8 cellular contexts compared by ENCODE assay signal in genomic region chr1:223707270-223708000, GRCh38. TPM values are rescaled to one million over a fixed set of nuclear protein-coding genes. Genes with fewer than 3 reads are reported as not detected.
DNase-seq lines count a peak whose midpoint lies in the region; ATAC-seq, FAIRE-seq and TF ChIP-seq lines count a peak whose summit lies in the region.

No MANE protein-coding gene starts in this region.

- intact Hi-C loops in endothelial cell of umbilical vein (cut with micrococcal nuclease) = loop anchor here (1.0 to 10.0 kb wide), 6 partner anchors 69 to 893 kb away; partner anchors contain the start of genes DISP1 and WDR26

- peak; percentile 99 for FAIRE-seq in endothelial cell of umbilical vein (lab: Jason Lieb, UNC)

- H3K9me2 ChIP-seq in GM23338 (ENCODE audit: insufficient read depth) = no peaks in the 10 kb centered on the region

- no peak overlapping the region for H3K27ac Mint-ChIP-seq in GM23338

- no peaks in the 10 kb centered on the region for H3K9me1 ChIP-seq in endothelial cell of umbilical vein (replicated peaks; ENCODE audit: control insufficient read depth, extremely low read depth, insufficient read depth, low read length)

- H4K20me1 ChIP-seq in GM23338 (replicated peaks; ENCODE audit: insufficient read depth) (no peaks in the 10 kb centered on the region), endothelial cell of umbilical vein (replicated peaks; ENCODE audit: control insufficient read depth, extremely low read depth, insufficient read depth, low read length) (no peaks in the 10 kb centered on the region)

- H2AFZ ChIP-seq in GM23338 (0 out of 2 replicates have a peak overlapping the region, but pooled peaks have one; percentile 72), endothelial cell of umbilical vein (ENCODE audit: low read depth, low read length) (peak overlapping the region; percentile 23)

- CTCF ChIA-PET in endothelial cell of umbilical vein (lab: Charles Lee) = interaction anchor here (0.7 to 10.9 kb wide), 11 partner anchors 8 to 626 kb away, joined by 3 to 148 read pairs (median 6); no protein-coding TSS in a partner anchor

- TF ChIP-seq CTCF in GM23338 (conservative IDR thresholded peaks at IDR 0.05; ENCODE audit: low read depth in 2 of 2) (no peak), endothelial cell of umbilical vein (IDR thresholded peaks at IDR 0.05; ENCODE audit: extremely low read depth in 1 of 2, insufficient read depth in 1 of 2, low read depth in 1 of 2, low read length in 2 of 2) (no peak)

- no peak overlapping the region for H3K27ac ChIP-seq in GM23338 (ENCODE audit: low read depth)
- H3K27ac ChIP-seq in endothelial cell of umbilical vein (ENCODE audit: insufficient read depth, low read depth, low read length) = peak overlapping the region; percentile 91

- dilution Hi-C loops in endothelial cell of umbilical vein (cut with MboI; ENCODE audit: extremely low pct_ligation_motif_present, low sequenced_read_pairs) = no loop called here

- no peak for TF ChIP-seq POLR2A in endothelial cell of umbilical vein (IDR thresholded peaks at IDR 0.05; ENCODE audit: low read depth, low read length)

- POLR2A ChIA-PET in endothelial cell of umbilical vein (lab: Charles Lee) = interaction anchor here (1.2 kb wide), 2 partner anchors 14 to 68 kb away, joined by 3 read pairs; no protein-coding TSS in a partner anchor

- H3K9me3 ChIP-seq in endothelial cell of umbilical vein (replicated peaks; ENCODE audit: control insufficient read depth, insufficient read depth, low read length) = no peaks in the 10 kb centered on the region

- H3K36me3 ChIP-seq in GM23338 (ENCODE audit: insufficient read depth) (no peaks in the 10 kb centered on the region), endothelial cell of umbilical vein (ENCODE audit: control insufficient read depth in 2 of 2, extremely low read depth in 1 of 2, insufficient read depth in 2 of 2, low read length in 2 of 2) (no peaks in the 10 kb centered on the region)

- ATAC-seq in GM23338 = peak; percentile 19; the same call in 2 of the 3 replicates

- no peaks in the 10 kb centered on the region; the same call in 2 of the 3 replicates for H3K36me3 Mint-ChIP-seq in GM23338 (ENCODE audit: low read depth)

- H3K4me2 ChIP-seq in GM23338 (no peak overlapping the region), endothelial cell of umbilical vein (ENCODE audit: insufficient read depth, low read length) (peak overlapping the region; percentile 67)

- H3K4me3 ChIP-seq in GM23338 (no peak overlapping the region), endothelial cell of umbilical vein (replicated peaks in 1 of 3; ENCODE audit: insufficient read depth in 1 of 3, low read depth in 1 of 3, low read length in 3 of 3) (peak overlapping the region in 1 of 3 experiments; percentile 23)

- H3K4me3 Mint-ChIP-seq in GM23338 = no peak overlapping the region

- H3K27me3 Mint-ChIP-seq in GM23338 (ENCODE audit: insufficient read depth, low read depth, poor library complexity) = peaks cover 18% of the 10 kb centered on the region

- H3K9me3 Mint-ChIP-seq in GM23338 = no peaks in the 10 kb centered on the region

- no peaks in the 10 kb centered on the region for H3K79me2 ChIP-seq in GM23338 (replicated peaks; ENCODE audit: insufficient read depth)
- peaks cover under 1% of the 10 kb centered on the region for H3K79me2 ChIP-seq in endothelial cell of umbilical vein (ENCODE audit: control insufficient read depth, insufficient read depth, low read length)

- BruUV-seq in endothelial cell of umbilical vein (replicated peaks; lab: Mats Ljungman, UMichigan) = TSS peak; percentile 81

- H3K4me1 ChIP-seq in GM23338 (ENCODE audit: insufficient read depth) (no peaks in the 10 kb centered on the region; the same call in 1 of the 2 replicates), endothelial cell of umbilical vein (ENCODE audit: control insufficient read depth, extremely low read depth, insufficient read depth, low read length) (peaks cover 60% of the 10 kb centered on the region)

- DNase-seq in GM23338 (ENCODE audit: low spot score) (peak; percentile 35), NCI-H526 (lab: John Stamatoyannopoulos, UW) (peak; percentile 0 to 17), endothelial cell of umbilical vein (ENCODE audit: low read depth, low spot score) (peak; percentile 97), occipital lobe (lab: John Stamatoyannopoulos, UW) (peak; percentile 23), midbrain (lab: John Stamatoyannopoulos, UW) (no peak), NCI-H1436 (lab: John Stamatoyannopoulos, UW) (no peak), HuH-7.5 (ENCODE audit: low spot score) (no peak)
- no peak for DNase-seq in activated naive CD4-positive, alpha-beta T cell treated with anti-CD3 and anti-CD28 coated beads, Interleukin-2, amount 50 U/mL, for 16 hours

- peak overlapping the region; percentile 64 for H3K9ac ChIP-seq in endothelial cell of umbilical vein (replicated peaks; ENCODE audit: extremely low read depth, insufficient read depth, low read length)

- H3K4me1 Mint-ChIP-seq in GM23338 = peaks cover 16% of the 10 kb centered on the region

- H3F3A ChIP-seq in GM23338 (replicated peaks; ENCODE audit: low read depth) = no peaks in the 10 kb centered on the region

- H3K27me3 ChIP-seq in GM23338 (ENCODE audit: insufficient read depth) (peaks cover 14% of the 10 kb centered on the region), endothelial cell of umbilical vein (ENCODE audit: control insufficient read depth in 2 of 2, insufficient read depth in 2 of 2, low read length in 2 of 2) (no peaks in the 10 kb centered on the region)

TF ChIP-seq in GM23338, 12 proteins besides CTCF, POLR2A, EP300 and RAD21 (continues in another document):
- TF ChIP-seq STAT1 (IDR thresholded peaks at IDR 0.05; ENCODE audit: unreplicated experiment) = no peak
- no peak for TF ChIP-seq ZNF331 (CRISPR knock-in tag; IDR thresholded peaks at IDR 0.05; ENCODE audit: low read depth)
- no peak for TF ChIP-seq CREB1 (CRISPR knock-in tag; IDR thresholded peaks at IDR 0.05; ENCODE audit: low read depth)

TF ChIP-seq in endothelial cell of umbilical vein, 7 proteins besides CTCF, POLR2A, EP300 and RAD21:
- TF ChIP-seq GATA2 (IDR thresholded peaks at IDR 0.05; ENCODE audit: insufficient read depth, insufficient read length, low read depth, low read length) (peak; percentile 50), FOS (IDR thresholded peaks at IDR 0.05; ENCODE audit: borderline replicate concordance, insufficient read depth, low read length) (peak; percentile 100), POLR2AphosphoS5 (IDR thresholded peaks at IDR 0.05; ENCODE audit: insufficient read depth, low read depth, low read length) (peak; percentile 34), EZH2 (IDR thresholded peaks at IDR 0.05; ENCODE audit: borderline replicate concordance, low read depth, low read length, severe bottlenecking) (no peak), MAX (IDR thresholded peaks at IDR 0.05; ENCODE audit: insufficient read depth, insufficient read length) (no peak), MYC (IDR thresholded peaks at IDR 0.05; ENCODE audit: low read depth, low read length) (no peak), JUN (IDR thresholded peaks at IDR 0.05; ENCODE audit: borderline replicate concordance, insufficient read depth, insufficient read length, low read depth) (peak; percentile 97)

RNA-seq across cellular contexts. Expression of gene CAPN2, which starts 4.9 kb away (rescaled TPM):
- 17.5 and 17.8 TPM in 2 replicates for total RNA-seq in GM23338 (2014; rRNA removed; shearing (Covaris generic))
- polyA plus RNA-seq in GM23338 (2016; fragmentation: Nextera tagmentation; extraction: Ambion mirVana) (8.4 and 8.8 TPM in 2 replicates), endothelial cell of umbilical vein (82.0 and 110 TPM in 2 replicates)
- total RNA-seq in endothelial cell of umbilical vein (316 and 420 TPM in 2 replicates), occipital lobe (41.5 TPM)
- polyA plus RNA-seq in endothelial cell of umbilical vein (2011; cell fraction: cytosol; rRNA removed) = 160 and 168 TPM in 2 replicates
- 332 and 370 TPM in 2 replicates for polyA plus RNA-seq in endothelial cell of umbilical vein (2011; cell fraction: nucleus; rRNA removed)
- polyA plus RNA-seq in endothelial cell of umbilical vein (2012) = 262 and 405 TPM in 2 replicates
- 205 and 211 TPM in 2 replicates for polyA minus RNA-seq in endothelial cell of umbilical vein
- 44.4 TPM for polyA minus RNA-seq in endothelial cell of umbilical vein (2011; cell fraction: cytosol; rRNA and poly(A)+ RNA removed)
- 100 and 114 TPM in 2 replicates for polyA minus RNA-seq in endothelial cell of umbilical vein (2011; cell fraction: nucleus; rRNA and poly(A)+ RNA removed)

RNA-seq across cellular contexts. Expression of gene CAPN8, which starts 41.9 kb away (rescaled TPM):
- not detected in 2 replicates for total RNA-seq in GM23338 (2014; rRNA removed; shearing (Covaris generic))
- polyA plus RNA-seq in GM23338 (2016; fragmentation: Nextera tagmentation; extraction: Ambion mirVana) (not detected in 2 replicates), endothelial cell of umbilical vein (not detected in 2 replicates)
- total RNA-seq in endothelial cell of umbilical vein (not detected in 2 replicates), occipital lobe (not detected)
- polyA plus RNA-seq in endothelial cell of umbilical vein (2011; cell fraction: cytosol; rRNA removed) = not detected in 2 replicates
- 0.07 and 0.25 TPM in 2 replicates for polyA plus RNA-seq in endothelial cell of umbilical vein (2011; cell fraction: nucleus; rRNA removed)
- polyA plus RNA-seq in endothelial cell of umbilical vein (2012) = not detected in 2 replicates
- not detected in 2 replicates for polyA minus RNA-seq in endothelial cell of umbilical vein
- polyA minus RNA-seq in endothelial cell of umbilical vein (2011; cell fraction: cytosol; rRNA and poly(A)+ RNA removed) = not detected
- not detected in 2 replicates for polyA minus RNA-seq in endothelial cell of umbilical vein (2011; cell fraction: nucleus; rRNA and poly(A)+ RNA removed)

Comparison
In these comparisons a context has a peak if more than half of its experiments do, and no peak if none do; other contexts are left out.
1. DNase-seq: peak in GM23338 (single experiment), NCI-H526 (2 of 2), endothelial cell of umbilical vein (single experiment) and occipital lobe (single experiment); none in midbrain (single experiment), NCI-H1436 (single experiment), HuH-7.5 (single experiment) and activated naive CD4-positive, alpha-beta T cell treated with anti-CD3 and anti-CD28 coated beads, Interleukin-2, amount 50 U/mL, for 16 hours (single experiment).